In the genomic region with DNA sequence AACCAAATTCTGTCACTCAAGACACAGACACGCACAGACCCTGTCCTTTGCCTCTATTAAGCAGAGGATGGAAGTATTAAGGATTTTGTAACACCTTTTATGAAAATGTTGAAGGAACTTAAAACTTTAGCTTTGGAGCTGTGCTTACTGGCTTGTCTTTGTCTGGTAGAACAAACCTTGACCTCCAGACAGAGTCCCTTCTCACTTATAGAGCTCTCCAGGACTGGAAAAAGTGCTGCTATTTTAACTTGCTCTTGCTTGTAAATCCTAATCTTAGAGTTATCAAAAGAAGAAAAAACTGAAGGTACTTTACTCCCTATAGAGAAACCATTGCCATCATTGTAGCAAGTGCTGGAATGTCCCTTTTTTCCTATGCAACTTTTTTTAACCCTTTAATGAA, we compare ENCODE assay signal across 20 cellular contexts.
"Had no signal": no experiment of that assay in that cellular context is flagged by ENCODE, and none has a peak within 500 bp of the region (broad histone marks: within the 10 kb centered on the region; RNA-seq: fewer than 3 reads in every experiment).

No MANE protein-coding gene starts in this region.

- H3K4me1 Mint-ChIP-seq: stimulated activated naive B cell treated with anti-CD40 and anti-IgM and Interleukin-4, amounts not matched to agents 10 μg/mL and 1 μg/mL and 100 μg/mL, for 72 hours; stimulated activated naive CD8-positive, alpha-beta T cell treated with anti-CD3 and anti-CD28 coated beads, Interleukin-15, amount 100 ng/mL, for 72 hours had no signal

- H3K36me3 Mint-ChIP-seq: stimulated activated naive B cell treated with anti-CD40 and anti-IgM and Interleukin-4, amounts not matched to agents 10 μg/mL and 1 μg/mL and 100 μg/mL, for 72 hours had no signal

- H3K27me3 Mint-ChIP-seq: natural killer cell treated with Interleukin-12 subunit alpha and Interleukin-12 subunit beta and Interleukin-15 and Interleukin-18, amount 100 ng/mL, for 72 hours; stimulated activated naive B cell treated with anti-CD40 and anti-IgM and Interleukin-4, amounts not matched to agents 10 μg/mL and 1 μg/mL and 100 μg/mL, for 72 hours had no signal

- H2AFZ ChIP-seq: hepatocyte, parathyroid adenoma had no signal

- H3K9me3 ChIP-seq: colonic mucosa, psoas muscle, testis, tibial nerve had no signal

- H3K27ac Mint-ChIP-seq: natural killer cell treated with Interleukin-12 subunit alpha and Interleukin-12 subunit beta and Interleukin-15 and Interleukin-18, amount 100 ng/mL, for 72 hours; stimulated activated naive B cell treated with anti-CD40 and anti-IgM and Interleukin-4, amounts not matched to agents 10 μg/mL and 1 μg/mL and 100 μg/mL, for 72 hours; stimulated activated naive CD8-positive, alpha-beta T cell treated with anti-CD3 and anti-CD28 coated beads, Interleukin-15, amount 100 ng/mL, for 72 hours had no signal

- ATAC-seq: foreskin keratinocyte; left lobe of liver; natural killer cell treated with Interleukin-12 subunit alpha and Interleukin-12 subunit beta and Interleukin-15 and Interleukin-18, amount 100 ng/mL, for 72 hours; psoas muscle; sciatic nerve; stimulated activated naive CD8-positive, alpha-beta T cell treated with anti-CD3 and anti-CD28 coated beads, Interleukin-15, amount 100 ng/mL, for 72 hours had no signal

- H3K9ac ChIP-seq: parathyroid adenoma had no signal

- H3K36me3 ChIP-seq: colonic mucosa, tibial nerve had no signal

- H3K79me2 ChIP-seq: hepatocyte, parathyroid adenoma had no signal

- H3K4me2 ChIP-seq: hepatocyte had no signal

- H3K27me3 ChIP-seq: colonic mucosa, foreskin keratinocyte, hepatocyte, testis, tibial nerve had no signal

- DNase-seq: colonic mucosa; dermis blood vessel endothelial cell; erythroblast; foreskin keratinocyte; head of caudate nucleus; mammary epithelial cell; midbrain; psoas muscle; retina; stimulated activated CD4-positive, alpha-beta T cell treated with anti-CD3 and anti-CD28 coated beads, Interleukin-2, amount 100 ng/mL, for 24 hours; stimulated activated CD4-positive, alpha-beta T cell treated with anti-CD3 and anti-CD28 coated beads, Interleukin-4, amount 100 ng/mL, for 4 hours; stimulated activated naive B cell treated with anti-CD40 and anti-IgM and Interleukin-4, amounts not matched to agents 10 μg/mL and 1 μg/mL and 100 μg/mL, for 72 hours; stimulated activated naive CD8-positive, alpha-beta T cell treated with anti-CD3 and anti-CD28 coated beads, Interleukin-15, amount 100 ng/mL, for 72 hours; testis had no signal

- H3K9me3 Mint-ChIP-seq: natural killer cell treated with Interleukin-12 subunit alpha and Interleukin-12 subunit beta and Interleukin-15 and Interleukin-18, amount 100 ng/mL, for 72 hours; stimulated activated naive B cell treated with anti-CD40 and anti-IgM and Interleukin-4, amounts not matched to agents 10 μg/mL and 1 μg/mL and 100 μg/mL, for 72 hours; stimulated activated naive CD8-positive, alpha-beta T cell treated with anti-CD3 and anti-CD28 coated beads, Interleukin-15, amount 100 ng/mL, for 72 hours had no signal

- H3K4me3 ChIP-seq: colonic mucosa, hepatocyte, psoas muscle, testis, tibial nerve had no signal

- H3K27ac ChIP-seq: colonic mucosa, foreskin keratinocyte, hepatocyte, parathyroid adenoma, psoas muscle, testis, tibial nerve had no signal

- H3K4me1 ChIP-seq: colonic mucosa, foreskin keratinocyte, parathyroid adenoma, psoas muscle, tibial nerve had no signal

- H3K4me3 Mint-ChIP-seq: natural killer cell treated with Interleukin-12 subunit alpha and Interleukin-12 subunit beta and Interleukin-15 and Interleukin-18, amount 100 ng/mL, for 72 hours; stimulated activated naive B cell treated with anti-CD40 and anti-IgM and Interleukin-4, amounts not matched to agents 10 μg/mL and 1 μg/mL and 100 μg/mL, for 72 hours; stimulated activated naive CD8-positive, alpha-beta T cell treated with anti-CD3 and anti-CD28 coated beads, Interleukin-15, amount 100 ng/mL, for 72 hours had no signal
